In genomic region chrX:141455103-141455502, GRCh38 we compare ENCODE assay signal across 10 cellular contexts.
"Had no signal": no experiment of that assay in that cellular context is flagged by ENCODE, and none has a peak within 500 bp of the region (broad histone marks: within the 10 kb centered on the region; RNA-seq: fewer than 3 reads in every experiment).

No MANE protein-coding gene starts in this region.

- H3K36me3 ChIP-seq: HAP-1 had no signal

- H3K9me3 Mint-ChIP-seq: HFFc6 had no signal

- DNase-seq: H7, HFFc6, Karpas-422, KBM-7 had no signal

- ATAC-seq: GM23338, HCT116 had no signal

- H3K4me2 ChIP-seq: GM23338, KMS-11 had no signal

- H3K4me3 Mint-ChIP-seq: GM23338, HFFc6, IgD-negative memory B cell had no signal

- H3K27ac Mint-ChIP-seq: GM23338, HFFc6, IgD-negative memory B cell had no signal

- H2AFZ ChIP-seq: GM23338 had no signal

- H3K9ac ChIP-seq: KMS-11 had no signal

- H3K27me3 Mint-ChIP-seq: IgD-negative memory B cell had no signal

- H3K9me3 ChIP-seq: HAP-1 had no signal

- H3K4me1 ChIP-seq: HAP-1 had no signal

- H3K4me1 Mint-ChIP-seq: GM23338 had no signal

- H3K36me3 Mint-ChIP-seq: IgD-negative memory B cell had no signal

- H3K27ac ChIP-seq: HL-60, KMS-11 had no signal

- H3K4me3 ChIP-seq: GM23338, HAP-1 had no signal
